ENCODE assay signal across 8 cellular contexts in genomic region chr11:68461284-68461861, GRCh38. TPM values are rescaled to one million over a fixed set of nuclear protein-coding genes. Genes with fewer than 3 reads are reported as not detected.
DNase-seq lines count a peak whose midpoint lies in the region; ATAC-seq and TF ChIP-seq lines count a peak whose summit lies in the region.

No MANE protein-coding gene starts in this region.

- H3K4me3 ChIP-seq in NT2/D1 (ENCODE audit: insufficient read length, low read depth) (peak overlapping the region; percentile 63), choroid plexus epithelial cell (ENCODE audit: low read depth, low read length) (peak overlapping the region; percentile 80), mucosa of descending colon (peak overlapping the region; percentile 92)

- H3K4me1 ChIP-seq in NT2/D1 (ENCODE audit: insufficient read depth, insufficient read length) (peaks cover 6% of the 10 kb centered on the region), mucosa of descending colon (ENCODE audit: low read depth) (peaks cover 31% of the 10 kb centered on the region)

- peak; percentile 4 for DNase-seq in NOMO-1 treated with DMSO at 0.1 percent for 48 hours (lab: John Stamatoyannopoulos, UW; ENCODE audit: unreplicated experiment)
- DNase-seq in NOMO-1 (lab: John Stamatoyannopoulos, UW; ENCODE audit: unreplicated experiment in 2 of 2) = no peak
- no peak for DNase-seq in NT2/D1 (ENCODE audit: low read depth, low spot score)
- peak; percentile 58 for DNase-seq in choroid plexus epithelial cell (ENCODE audit: low read depth)
- peak in 2 of 3 donors; percentile 40 to 48 for DNase-seq in mucosa of descending colon
- DNase-seq in NCI-H1930 (lab: John Stamatoyannopoulos, UW) = no peak
- no peak for DNase-seq in NCI-H1694 treated with DMSO at 0.1 percent for 48 hours (lab: John Stamatoyannopoulos, UW)

- H3K36me3 ChIP-seq in NT2/D1 (ENCODE audit: insufficient read depth, insufficient read length, low read length) (peaks cover 21% of the 10 kb centered on the region), mucosa of descending colon (ENCODE audit: low read depth) (no peaks in the 10 kb centered on the region)

- ATAC-seq in mucosa of descending colon (no peak), GM21515 (IDR thresholded peaks at IDR 0.05; ENCODE audit: unreplicated experiment) (no peak)

- H3K9me3 ChIP-seq in NT2/D1 (ENCODE audit: insufficient read depth, low read length) = no peaks in the 10 kb centered on the region
- no peaks in the 10 kb centered on the region for H3K9me3 ChIP-seq in mucosa of descending colon

- TF ChIP-seq CTCF in choroid plexus epithelial cell (conservative IDR thresholded peaks at IDR 0.05; ENCODE audit: low read depth, low read length) (no peak), mucosa of descending colon (IDR thresholded peaks at IDR 0.05) (no peak)

- intact Hi-C loops in mucosa of descending colon (cut with DNase I, micrococcal nuclease) = no loop called here

- no peaks in the 10 kb centered on the region for H3K27me3 ChIP-seq in NT2/D1 (ENCODE audit: insufficient read depth, insufficient read length)

- peak overlapping the region; percentile 96 for H3K9ac ChIP-seq in NT2/D1 (ENCODE audit: insufficient read length, low read depth)

RNA-seq across cellular contexts. Expression of gene PPP6R3, which starts 0.8 kb away (rescaled TPM):
- total RNA-seq in mucosa of descending colon = 100 to 1,000 TPM; 107 to 141 (median 115) TPM

Comparison
In these comparisons a context has a peak if more than half of its experiments do, and no peak if none do; other contexts are left out.
1. DNase-seq: peak in NOMO-1 treated with DMSO at 0.1 percent for 48 hours (single experiment), choroid plexus epithelial cell (single experiment) and mucosa of descending colon (2 of 3); none in NOMO-1 (0 of 2), NT2/D1 (single experiment), NCI-H1930 (0 of 2) and NCI-H1694 treated with DMSO at 0.1 percent for 48 hours (single experiment).
2. Peak in every context shown above with its lines, with median percentiles within 50 percentile points of each other: H3K4me3 ChIP-seq.